Comparison of ENCODE assay signal across 8 cellular contexts in genomic region chr11:119085523-119085878, GRCh38. TPM values are rescaled to one million over a fixed set of nuclear protein-coding genes. Genes with fewer than 3 reads are reported as not detected.
DNase-seq lines count a peak whose midpoint lies in the region; ATAC-seq and TF ChIP-seq lines count a peak whose summit lies in the region.

No MANE protein-coding gene starts in this region.

- TF ChIP-seq CTCF in AG10803 (conservative IDR thresholded peaks at IDR 0.05; ENCODE audit: low read length) = no peak
- no peak for TF ChIP-seq CTCF in RWPE1 (conservative IDR thresholded peaks at IDR 0.05; ENCODE audit: low read depth)
- TF ChIP-seq CTCF in dorsolateral prefrontal cortex (IDR thresholded peaks at IDR 0.05 in 54 of 56, conservative IDR thresholded peaks at IDR 0.05 in 2 of 56; ENCODE audit: low read depth in 1 of 56, partially characterized antibody in 56 of 56) = no peak
- no peak for TF ChIP-seq CTCF in natural killer cell (IDR thresholded peaks at IDR 0.05)

- H3K4me3 ChIP-seq in AG10803 (ENCODE audit: low read length) (peak overlapping the region; percentile 95), dorsolateral prefrontal cortex (peak overlapping the region; percentile 61 to 99 (median 85))

- CTCF ChIA-PET in RWPE1 (lab: Yijun Ruan, JAX) = interaction anchor here (0.6 to 0.8 kb wide), 3 partner anchors 8 to 24 kb away, joined by 3 to 4 read pairs (median 3); a partner anchor contains a TSS

- no peaks in the 10 kb centered on the region for H3K9me3 Mint-ChIP-seq in natural killer cell

- H3K27me3 ChIP-seq in dorsolateral prefrontal cortex = no peaks in the 10 kb centered on the region

- peak overlapping the region; percentile 92 to 94 for H3K27ac Mint-ChIP-seq in natural killer cell

- ATAC-seq in GM21529 (IDR thresholded peaks at IDR 0.05; ENCODE audit: unreplicated experiment) (peak; percentile 7), natural killer cell (no peak)

- POLR2A ChIA-PET in RWPE1 (lab: Yijun Ruan, JAX; ENCODE audit: low non-redundant PET) = interaction anchor here (0.6 to 1.8 kb wide), 11 partner anchors 12 to 1833 kb away, joined by 3 to 23 read pairs (median 8); partner anchors contain the start of genes DPAGT1 and VPS11

- no peaks in the 10 kb centered on the region for H3K36me3 Mint-ChIP-seq in natural killer cell

- peak overlapping the region; percentile 88 for H3K27ac ChIP-seq in RWPE1
- H3K27ac ChIP-seq in dorsolateral prefrontal cortex = peak overlapping the region in 58 of 59 donors; percentile 76 to 100 (median 94)

- intact Hi-C loops in dorsolateral prefrontal cortex (cut with DNase I) = loop anchor here in 1 of 2 donors (1.0 kb wide), 1 partner anchor 10 kb away; a partner anchor contains a TSS
- intact Hi-C loops in natural killer cell (cut with micrococcal nuclease) = loop anchor here (1.0 to 2.0 kb wide), 3 partner anchors 10 to 28 kb away; partner anchors contain the start of genes DPAGT1 and HYOU1

- peak overlapping the region; percentile 92 for H3K4me3 Mint-ChIP-seq in natural killer cell

- no peak for DNase-seq in AG10803 (ENCODE audit: low read depth)
- no peak for DNase-seq in RWPE1 (ENCODE audit: low spot score)
- peak in 6 of 10 donors; percentile 18 to 56 (median 42) for DNase-seq in dorsolateral prefrontal cortex
- DNase-seq in natural killer cell = no peak
- no peak for DNase-seq in HCEC 1CT
- no peak for DNase-seq in germinal center (ENCODE audit: low spot score)
- DNase-seq in NCI-H2081 (lab: John Stamatoyannopoulos, UW) = no peak

- peaks cover 12 to 16% of the 10 kb centered on the region in 2 donors for H3K4me1 Mint-ChIP-seq in natural killer cell

- H3K27me3 Mint-ChIP-seq in natural killer cell (ENCODE audit: low read depth in 2 of 2) = no peaks in the 10 kb centered on the region

RNA-seq across cellular contexts. Expression of gene HMBS, which starts 0.8 kb away (rescaled TPM):
- 10 to 100 TPM in 95 of 120 experiments, 1 to 10 TPM in 25; 6.8 to 18.6 (median 12.6) TPM for total RNA-seq in dorsolateral prefrontal cortex
- 10 to 100 TPM in 1 of 3 donors, 1 to 10 TPM in 2; 6.1 to 10.1 (median 6.7) TPM for total RNA-seq in natural killer cell

RNA-seq across cellular contexts. Expression of gene DPAGT1, which starts 16.2 kb away (rescaled TPM):
- total RNA-seq in dorsolateral prefrontal cortex = 10 to 100 TPM; 18.3 to 47.3 (median 30.8) TPM
- total RNA-seq in natural killer cell = 10 to 100 TPM; 20.5 to 28.5 (median 24.4) TPM

RNA-seq across cellular contexts. Expression of gene VPS11, which starts 17.9 kb away (rescaled TPM):
- 10 to 100 TPM; 33.3 to 65.7 (median 50.5) TPM for total RNA-seq in dorsolateral prefrontal cortex
- 100 to 1,000 TPM in 1 of 3 donors, 10 to 100 TPM in 2; 91.4 to 101 (median 91.7) TPM for total RNA-seq in natural killer cell

RNA-seq across cellular contexts. Expression of gene C2CD2L, which starts 21.6 kb away (rescaled TPM):
- total RNA-seq in dorsolateral prefrontal cortex = 10 to 100 TPM; 26.6 to 76.4 (median 50.5) TPM
- total RNA-seq in natural killer cell = 10 to 100 TPM; 20.3 to 27.7 (median 25.6) TPM

RNA-seq across cellular contexts. Expression of gene HYOU1, which starts 28.5 kb away (rescaled TPM):
- total RNA-seq in dorsolateral prefrontal cortex (100 to 1,000 TPM in 118 of 120 experiments, 10 to 100 TPM in 2; 94.9 to 199 (median 139) TPM), natural killer cell (100 to 1,000 TPM; 114 to 146 (median 123) TPM)

Comparison
In these comparisons a context has a peak if more than half of its experiments do, and no peak if none do; other contexts are left out.
1. DNase-seq: peak in dorsolateral prefrontal cortex (6 of 10); none in AG10803 (single experiment), RWPE1 (single experiment), natural killer cell (single experiment), HCEC 1CT (single experiment), germinal center (single experiment) and NCI-H2081 (0 of 2).